Comparison of ENCODE assay signal across 28 cellular contexts in genomic region chr3:100775669-100776068, GRCh38.
"Had no signal": no experiment of that assay in that cellular context is flagged by ENCODE, and none has a peak within 500 bp of the region (broad histone marks: within the 10 kb centered on the region; RNA-seq: fewer than 3 reads in every experiment).

No MANE protein-coding gene starts in this region.

- H3K36me3 Mint-ChIP-seq: mesothelial cell of epicardium, naive B cell, neural progenitor cell, type B pancreatic cell had no signal

- H3K27me3 Mint-ChIP-seq: naive B cell; progenitor cell of endocrine pancreas; stimulated activated memory B cell treated with anti-CD40 and anti-IgM and Interleukin-4, amounts not matched to agents 10 μg/mL and 1 μg/mL and 100 μg/mL, for 72 hours; type B pancreatic cell had no signal

- H3K4me2 ChIP-seq: neural progenitor cell had no signal

- H3K27ac Mint-ChIP-seq: mesothelial cell of epicardium; nephron; neural progenitor cell; stimulated activated memory B cell treated with anti-CD40 and anti-IgM and Interleukin-4, amounts not matched to agents 10 μg/mL and 1 μg/mL and 100 μg/mL, for 72 hours; type B pancreatic cell had no signal

- H3K27me3 ChIP-seq: esophagus squamous epithelium, neural progenitor cell, right atrium auricular region, testis, tibial artery, uterus had no signal

- H3K9ac ChIP-seq: neural progenitor cell, parathyroid adenoma had no signal

- FAIRE-seq: endothelial cell of umbilical vein, frontal cortex, keratinocyte had no signal

- DNase-seq: dermis blood vessel endothelial cell; effector memory CD4-positive, alpha-beta T cell; erythroblast; esophagus squamous epithelium; hypothalamus; mesenchymal stem cell; mucosa of descending colon; naive B cell; stimulated activated CD4-positive, alpha-beta T cell treated with anti-CD3 and anti-CD28 coated beads, Interleukin-2, amount 100 ng/mL, for 24 hours; stimulated activated CD4-positive, alpha-beta T cell treated with anti-CD3 and anti-CD28 coated beads, Interleukin-4, amount 100 ng/mL, for 24 hours; stimulated activated naive CD8-positive, alpha-beta T cell treated with anti-CD3 and anti-CD28 coated beads, Interleukin-15, Interleukin-2, amounts not matched to agents 100 U/mL and 50 U/mL, for 24 hours; substantia nigra; testis; tibial artery; uterus had no signal

- H3K9me3 Mint-ChIP-seq: mesothelial cell of epicardium; nephron; neural progenitor cell; stimulated activated memory B cell treated with anti-CD40 and anti-IgM and Interleukin-4, amounts not matched to agents 10 μg/mL and 1 μg/mL and 100 μg/mL, for 72 hours; type B pancreatic cell had no signal

- H3K4me3 Mint-ChIP-seq: mesothelial cell of epicardium; naive B cell; nephron; neural progenitor cell; stimulated activated memory B cell treated with anti-CD40 and anti-IgM and Interleukin-4, amounts not matched to agents 10 μg/mL and 1 μg/mL and 100 μg/mL, for 72 hours; type B pancreatic cell had no signal

- H3K4me3 ChIP-seq: coronary artery, esophagus squamous epithelium, lung, mucosa of descending colon, neural progenitor cell, right atrium auricular region, testis, tibial artery, uterus had no signal

- H3K79me2 ChIP-seq: parathyroid adenoma had no signal

- H3K9me3 ChIP-seq: esophagus squamous epithelium, mucosa of descending colon, right atrium auricular region, testis, tibial artery, uterus had no signal

- H3K4me1 Mint-ChIP-seq: mesothelial cell of epicardium; naive B cell; neural progenitor cell; stimulated activated memory B cell treated with anti-CD40 and anti-IgM and Interleukin-4, amounts not matched to agents 10 μg/mL and 1 μg/mL and 100 μg/mL, for 72 hours had no signal

- H3K4me1 ChIP-seq: parathyroid adenoma, right atrium auricular region, testis, tibial artery, uterus had no signal

- ATAC-seq: mucosa of descending colon; stimulated activated naive CD8-positive, alpha-beta T cell treated with anti-CD3 and anti-CD28 coated beads, Interleukin-15, Interleukin-2, amounts not matched to agents 100 U/mL and 50 U/mL, for 24 hours had no signal

- H3K27ac ChIP-seq: coronary artery, esophagus squamous epithelium, neural progenitor cell, parathyroid adenoma, right atrium auricular region, testis, tibial artery, uterus had no signal

- H2AFZ ChIP-seq: neural progenitor cell, parathyroid adenoma had no signal

- H3K36me3 ChIP-seq: esophagus squamous epithelium, neural progenitor cell, uterus had no signal
